8 cellular contexts compared by ENCODE assay signal in genomic region chr11:1573077-1573846, GRCh38. TPM values are rescaled to one million over a fixed set of nuclear protein-coding genes. Genes with fewer than 3 reads are reported as not detected.
DNase-seq lines count a peak whose midpoint lies in the region; ATAC-seq and TF ChIP-seq lines count a peak whose summit lies in the region.

No MANE protein-coding gene starts in this region.

- peak; percentile 37 for DNase-seq in activated naive CD4-positive, alpha-beta T cell treated with Interleukin-2 at 50 U/mL for 16 hours
- DNase-seq in activated naive CD4-positive, alpha-beta T cell (lab: John Stamatoyannopoulos, UW) = no peak
- DNase-seq in activated effector memory CD4-positive, alpha-beta T cell treated with Interleukin-2 at 50 U/mL for 16 hours = peak; percentile 21
- no peak for DNase-seq in kidney epithelial cell (ENCODE audit: low read depth)
- DNase-seq in NOMO-1 treated with dmso at 0.1 percent for 144 hours (lab: John Stamatoyannopoulos, UW; ENCODE audit: unreplicated experiment) = no peak
- no peak for DNase-seq in NCI-H526 treated with DMSO at 0.1 percent for 48 hours (lab: John Stamatoyannopoulos, UW)

- H3K9me3 Mint-ChIP-seq in stimulated activated naive CD8-positive, alpha-beta T cell treated with anti-CD3 and anti-CD28 coated beads, Interleukin-15, Interleukin-2, amounts not matched to agents 100 ng/mL and 50 ng/mL, for 24 hours = peaks cover 3% of the 10 kb centered on the region

- H3K36me3 Mint-ChIP-seq in stimulated activated naive CD8-positive, alpha-beta T cell treated with anti-CD3 and anti-CD28 coated beads, Interleukin-15, Interleukin-2, amounts not matched to agents 100 ng/mL and 50 ng/mL, for 24 hours (ENCODE audit: low read depth) = no peaks in the 10 kb centered on the region

- no peak for ATAC-seq in GM21515 (IDR thresholded peaks at IDR 0.05; ENCODE audit: unreplicated experiment)

- TF ChIP-seq CTCF in kidney epithelial cell (IDR thresholded peaks at IDR 0.05; ENCODE audit: insufficient read depth, low read length, poor library complexity, severe bottlenecking) = no peak

- peaks cover 3% of the 10 kb centered on the region for H3K27me3 ChIP-seq in kidney epithelial cell (ENCODE audit: control insufficient read depth, insufficient read depth, low read length)

- no peaks in the 10 kb centered on the region for H3K27me3 Mint-ChIP-seq in stimulated activated naive CD8-positive, alpha-beta T cell treated with anti-CD3 and anti-CD28 coated beads, Interleukin-15, Interleukin-2, amounts not matched to agents 100 ng/mL and 50 ng/mL, for 24 hours

- peak overlapping the region; percentile 48 for H3K4me3 Mint-ChIP-seq in stimulated activated naive CD8-positive, alpha-beta T cell treated with anti-CD3 and anti-CD28 coated beads, Interleukin-15, Interleukin-2, amounts not matched to agents 100 ng/mL and 50 ng/mL, for 24 hours

- H3K4me1 Mint-ChIP-seq in stimulated activated naive CD8-positive, alpha-beta T cell treated with anti-CD3 and anti-CD28 coated beads, Interleukin-15, Interleukin-2, amounts not matched to agents 100 ng/mL and 50 ng/mL, for 24 hours (ENCODE audit: low read depth) = peaks cover 8% of the 10 kb centered on the region

- H3K27ac Mint-ChIP-seq in stimulated activated naive CD8-positive, alpha-beta T cell treated with anti-CD3 and anti-CD28 coated beads, Interleukin-15, Interleukin-2, amounts not matched to agents 100 ng/mL and 50 ng/mL, for 24 hours = no peak overlapping the region

- H3K4me3 ChIP-seq in kidney epithelial cell (ENCODE audit: low read depth, low read length) = peak overlapping the region; percentile 67

- no peaks in the 10 kb centered on the region for H3K36me3 ChIP-seq in kidney epithelial cell (ENCODE audit: control insufficient read depth, insufficient read depth, low read length)

RNA-seq across cellular contexts. Expression of gene DUSP8, which starts 1.2 kb away (rescaled TPM):
- total RNA-seq in kidney epithelial cell = 7.6 and 19.2 TPM in 2 replicates

RNA-seq across cellular contexts. Expression of gene KRTAP5-1, which starts 11.8 kb away (rescaled TPM):
- not detected in 2 replicates for total RNA-seq in kidney epithelial cell

RNA-seq across cellular contexts. Expression of gene KRTAP5-2, which starts 24.8 kb away (rescaled TPM):
- not detected in 2 replicates for total RNA-seq in kidney epithelial cell

RNA-seq across cellular contexts. Expression of gene KRTAP5-3, which starts 35.0 kb away (rescaled TPM):
- not detected in 2 replicates for total RNA-seq in kidney epithelial cell

RNA-seq across cellular contexts. Expression of gene KRTAP5-4, which starts 48.7 kb away (rescaled TPM):
- total RNA-seq in kidney epithelial cell = not detected in 2 replicates

Comparison
In these comparisons a context has a peak if more than half of its experiments do, and no peak if none do; other contexts are left out.
1. DNase-seq: peak in activated naive CD4-positive, alpha-beta T cell treated with Interleukin-2 at 50 U/mL for 16 hours (single experiment) and activated effector memory CD4-positive, alpha-beta T cell treated with Interleukin-2 at 50 U/mL for 16 hours (single experiment); none in activated naive CD4-positive, alpha-beta T cell (0 of 4), kidney epithelial cell (single experiment), NOMO-1 treated with dmso at 0.1 percent for 144 hours (single experiment) and NCI-H526 treated with DMSO at 0.1 percent for 48 hours (single experiment).